Comparison of ENCODE assay signal across 8 cellular contexts in genomic region chr13:106917673-106918652, GRCh38.
A peak's percentile ranks its signal among the peaks of the same experiment; 100 is the strongest.
DNase-seq lines count a peak whose midpoint lies in the region; ATAC-seq and TF ChIP-seq lines count a peak whose summit lies in the region.

No MANE protein-coding gene starts in this region.

- H3K27me3 Mint-ChIP-seq in endothelial cell (ENCODE audit: unreplicated experiment) (peaks cover 10% of the 10 kb centered on the region), mesothelial cell of epicardium (ENCODE audit: low read depth) (no peaks in the 10 kb centered on the region)

- H3K36me3 Mint-ChIP-seq in endothelial cell (ENCODE audit: low read depth, unreplicated experiment) (no peaks in the 10 kb centered on the region), mesothelial cell of epicardium (no peaks in the 10 kb centered on the region)

- H3K27ac Mint-ChIP-seq in endothelial cell (ENCODE audit: unreplicated experiment) (peak overlapping the region; percentile 99), mesothelial cell of epicardium (peak overlapping the region; percentile 92)

- peak; percentile 82 for TF ChIP-seq CTCF in AG10803 (conservative IDR thresholded peaks at IDR 0.05; ENCODE audit: low read length)
- TF ChIP-seq CTCF in endothelial cell (IDR thresholded peaks at IDR 0.05; ENCODE audit: unreplicated experiment), result peak; percentile 99
- peak; percentile 94 for TF ChIP-seq CTCF in mesothelial cell of epicardium (IDR thresholded peaks at IDR 0.05; ENCODE audit: unreplicated experiment)

- DNase-seq in AG10803 (ENCODE audit: low read depth), result peak; percentile 75
- peak; percentile 48 for DNase-seq in NCI-H510A (lab: John Stamatoyannopoulos, UW)
- peak; percentile 92 for DNase-seq in activated CD8-positive, alpha-beta memory T cell treated with anti-CD3 and anti-CD28 coated beads, Interleukin-2, amount 50 U/mL, for 48 hours
- peak; percentile 91 for DNase-seq in endothelial cell (ENCODE audit: low spot score)
- DNase-seq in mesothelial cell of epicardium (ENCODE audit: low spot score in 2 of 2, unreplicated experiment in 2 of 2), result peak; percentile 74 to 95
- DNase-seq in stimulated activated CD8-positive, alpha-beta memory T cell treated with anti-CD3 and anti-CD28 coated beads, Interleukin-15, amount 100 ng/mL, for 1 hour (ENCODE audit: low read depth), result peak; percentile 21

- H3K9me3 Mint-ChIP-seq in endothelial cell (ENCODE audit: unreplicated experiment) (no peaks in the 10 kb centered on the region), mesothelial cell of epicardium (peaks cover 6% of the 10 kb centered on the region)

- peak; percentile 82 for ATAC-seq in GM18519 (IDR thresholded peaks at IDR 0.05; ENCODE audit: low FRiP score, unreplicated experiment)
- ATAC-seq in HG03066 (IDR thresholded peaks at IDR 0.05; ENCODE audit: low read depth, unreplicated experiment), result peak; percentile 90

- H3K4me1 Mint-ChIP-seq in endothelial cell (ENCODE audit: unreplicated experiment) (peaks cover 64% of the 10 kb centered on the region), mesothelial cell of epicardium (peaks cover 52% of the 10 kb centered on the region)

- H3K4me3 Mint-ChIP-seq in endothelial cell (ENCODE audit: unreplicated experiment) (peak overlapping the region; percentile 74), mesothelial cell of epicardium (peak overlapping the region; percentile 77)

- H3K4me3 ChIP-seq in AG10803 (ENCODE audit: low read length), result peak overlapping the region; percentile 77

Comparison
In these comparisons a context has a peak if more than half of its experiments do, and no peak if none do; other contexts are left out.
1. Peak in every context shown above with its lines: DNase-seq, ATAC-seq and H3K4me3 ChIP-seq.
2. DNase-seq: peak in every context shown above with its lines; median percentile 92 in activated CD8-positive, alpha-beta memory T cell treated with anti-CD3 and anti-CD28 coated beads, Interleukin-2, amount 50 U/mL, for 48 hours; 91 in endothelial cell; 84 in mesothelial cell of epicardium; 75 in AG10803; 48 in NCI-H510A; 21 in stimulated activated CD8-positive, alpha-beta memory T cell treated with anti-CD3 and anti-CD28 coated beads, Interleukin-15, amount 100 ng/mL, for 1 hour.